In genomic region chr1:195604287-195604686, GRCh38 we compare ENCODE assay signal across 1 cellular context.
TF ChIP-seq lines count a peak whose summit lies in the region.

No MANE protein-coding gene starts in this region.

TF ChIP-seq in SK-N-SH, 30 proteins besides CTCF, POLR2A, EP300 and RAD21 (continued from another document):
- TF ChIP-seq JUND (IDR thresholded peaks at IDR 0.05) = peak; percentile 83
